Comparison of ENCODE assay signal across 27 cellular contexts in genomic region chr5:107717816-107718215, GRCh38.
"Had no signal": no experiment of that assay in that cellular context is flagged by ENCODE, and none has a peak within 500 bp of the region (broad histone marks: within the 10 kb centered on the region; RNA-seq: fewer than 3 reads in every experiment).

No MANE protein-coding gene starts in this region.

- DNase-seq: stimulated activated CD4-positive, alpha-beta T cell treated with anti-CD3 and anti-CD28 coated beads, Interleukin-2, amount 100 ng/mL, for 48 hours; stimulated activated CD4-positive, alpha-beta T cell treated with anti-CD3 and anti-CD28 coated beads, Interleukin-4, amount 100 ng/mL, for 1 hour; stimulated activated CD4-positive, alpha-beta T cell treated with anti-CD3 and anti-CD28 coated beads, Interleukin-4, amount 100 ng/mL, for 24 hours; stimulated activated CD4-positive, alpha-beta T cell treated with anti-CD3 and anti-CD28 coated beads, Interleukin-4, amount 100 ng/mL, for 4 hours; stimulated activated CD8-positive, alpha-beta memory T cell treated with anti-CD3 and anti-CD28 coated beads, Interleukin-4, amount 100 ng/mL, for 48 hours; stimulated activated naive B cell treated with anti-CD40 and anti-IgM and Interleukin-4, amounts not matched to agents 10 μg/mL and 1 μg/mL and 100 μg/mL, for 72 hours; stimulated activated naive CD4-positive, alpha-beta T cell; stimulated activated naive CD4-positive, alpha-beta T cell treated with Interleukin-2 at 50 U/mL for 16 hours; stimulated activated naive CD8-positive, alpha-beta T cell treated with anti-CD3 and anti-CD28 coated beads, Interleukin-15, amount 100 ng/mL, for 72 hours; stimulated activated naive CD8-positive, alpha-beta T cell treated with anti-CD3 and anti-CD28 coated beads, Interleukin-15, Interleukin-2, amounts not matched to agents 100 U/mL and 50 U/mL, for 24 hours; stomach; substantia nigra; testis; thyroid gland; tibial artery; transverse colon; trophoblast cell; upper lobe of left lung; upper lobe of right lung; uterus had no signal

- H3K9me3 ChIP-seq: testis, thoracic aorta, thyroid gland, upper lobe of right lung, vagina had no signal

- H3K4me3 ChIP-seq: stomach, suprapubic skin, testis, thoracic aorta, thyroid gland, tibial artery, tibial nerve, transverse colon, upper lobe of left lung, upper lobe of right lung, uterus, vagina had no signal

- H3K27me3 ChIP-seq: stomach, suprapubic skin, testis, thyroid gland, tibial artery, tibial nerve, transverse colon, upper lobe of left lung, upper lobe of right lung, uterus, vagina had no signal

- H3K27ac ChIP-seq: stomach, suprapubic skin, testis, thoracic aorta, thyroid gland, tibial artery, tibial nerve, transverse colon, upper lobe of left lung, upper lobe of right lung, uterus, vagina had no signal

- FAIRE-seq: urothelium cell line had no signal

- H3K4me1 ChIP-seq: stomach, suprapubic skin, testis, thyroid gland, tibial artery, tibial nerve, transverse colon, upper lobe of left lung, upper lobe of right lung, uterus, vagina had no signal

- ATAC-seq: stimulated activated effector memory CD8-positive, alpha-beta T cell treated with anti-CD3 and anti-CD28 coated beads, Interleukin-12 subunit alpha, Interleukin-12 subunit beta, amount 100 ng/mL, for 72 hours; stimulated activated memory B cell treated with anti-CD40 and anti-IgM and Interleukin-4, amounts not matched to agents 10 μg/mL and 1 μg/mL and 100 μg/mL, for 72 hours; stimulated activated naive B cell treated with anti-CD40 and anti-IgM and Interleukin-4, amounts not matched to agents 10 μg/mL and 1 μg/mL and 100 μg/mL, for 72 hours; stimulated activated naive CD8-positive, alpha-beta T cell treated with anti-CD3 and anti-CD28 coated beads, Interleukin-15, amount 100 ng/mL, for 72 hours; stimulated activated naive CD8-positive, alpha-beta T cell treated with anti-CD3 and anti-CD28 coated beads, Interleukin-15, Interleukin-2, amounts not matched to agents 100 U/mL and 50 U/mL, for 24 hours; upper lobe of right lung had no signal

- H3K36me3 ChIP-seq: stomach, suprapubic skin, thoracic aorta, thyroid gland, tibial artery, tibial nerve, transverse colon, upper lobe of left lung, upper lobe of right lung, uterus, vagina had no signal
